12 cellular contexts compared by ENCODE assay signal in genomic region chr1:54884768-54885167, GRCh38. TPM values are rescaled to one million over a fixed set of nuclear protein-coding genes. Genes with fewer than 3 reads are reported as not detected.
A peak's percentile ranks its signal among the peaks of the same experiment; 100 is the strongest.
DNase-seq lines count a peak whose midpoint lies in the region; ATAC-seq and TF ChIP-seq lines count a peak whose summit lies in the region.
"Had no signal": no experiment of that assay in that cellular context is flagged by ENCODE, and none has a peak within 500 bp of the region (broad histone marks: within the 10 kb centered on the region; RNA-seq: fewer than 3 reads in every experiment).

No MANE protein-coding gene starts in this region.

- H3K27me3 ChIP-seq in PC-9 (ENCODE audit: insufficient read depth, low read depth) = no peaks in the 10 kb centered on the region

- H3K27me3 Mint-ChIP-seq in progenitor cell of endocrine pancreas = no peaks in the 10 kb centered on the region

- H3K9me2 ChIP-seq in PC-9 (ENCODE audit: insufficient read depth) = no peaks in the 10 kb centered on the region

- peak overlapping the region; percentile 62 for H3K27ac Mint-ChIP-seq in progenitor cell of endocrine pancreas

- H3K4me2 ChIP-seq in PC-9 = peak overlapping the region; percentile 92

- DNase-seq in GM12865 (ENCODE audit: low read depth) (no peak), PC-9 (no peak), epithelial cell of proximal tubule (ENCODE audit: low read depth) (no peak), progenitor cell of endocrine pancreas (ENCODE audit: low spot score, unreplicated experiment) (no peak), NCI-H226 (no peak)
- no peak for DNase-seq in stimulated activated naive CD4-positive, alpha-beta T cell treated with Interleukin-2 at 50 U/mL for 16 hours (lab: John Stamatoyannopoulos, UW)
- DNase-seq: activated T-cell treated with anti-CD3 and anti-CD28 coated beads, Interleukin-2, amount 50 U/mL, for 1 hour; KG1; naive B cell; SHP77 treated with DMSO at 0.1 percent for 48 hours had no signal

- H3K9me3 ChIP-seq in PC-9 (ENCODE audit: insufficient read depth, low read depth) = no peaks in the 10 kb centered on the region

- intact Hi-C loops in PC-9 (cut with micrococcal nuclease; ENCODE audit: unreplicated experiment) = loop anchor here (10.0 kb wide), 1 partner anchor 940 kb away; the partner anchor contains the start of genes IFT25 and LRRC42

- H3K4me1 Mint-ChIP-seq in progenitor cell of endocrine pancreas (ENCODE audit: low read depth) = peaks cover 64% of the 10 kb centered on the region

- CTCF ChIA-PET in PC-9 (lab: Charles Lee) = interaction anchor here (1.3 kb wide), 1 partner anchor 62 kb away, joined by 3 read pairs; no protein-coding TSS in a partner anchor

- POLR2A ChIA-PET in PC-9 (lab: Charles Lee; ENCODE audit: unreplicated experiment) = interaction anchor here (0.7 kb wide), 2 partner anchors 76 to 93 kb away, joined by 3 to 6 read pairs; no protein-coding TSS in a partner anchor

- peaks cover 22% of the 10 kb centered on the region for H3K36me3 Mint-ChIP-seq in progenitor cell of endocrine pancreas (ENCODE audit: insufficient read depth)

- H3K4me3 Mint-ChIP-seq in progenitor cell of endocrine pancreas (ENCODE audit: low read depth) = peak overlapping the region; percentile 93

- peaks cover 73% of the 10 kb centered on the region for H3K4me1 ChIP-seq in PC-9 (replicated peaks; ENCODE audit: insufficient read depth)

- H4K20me1 ChIP-seq in PC-9 (ENCODE audit: insufficient read depth) = peaks cover 26% of the 10 kb centered on the region

- H3K4me3 ChIP-seq in GM12865 (ENCODE audit: low read depth, low read length) (peak overlapping the region; percentile 86; the same call in 1 of the 2 replicates), PC-9 (peak overlapping the region; percentile 96), epithelial cell of proximal tubule (ENCODE audit: low read depth, low read length) (peak overlapping the region; percentile 93)

- ATAC-seq in HG02588 (IDR thresholded peaks at IDR 0.05; ENCODE audit: unreplicated experiment) (no peak), GM21528 (IDR thresholded peaks at IDR 0.05; ENCODE audit: low FRiP score, unreplicated experiment) (no peak)

- H3K9me3 Mint-ChIP-seq in progenitor cell of endocrine pancreas (ENCODE audit: low read depth) = no peaks in the 10 kb centered on the region

- peaks cover 72% of the 10 kb centered on the region for H3K79me2 ChIP-seq in PC-9 (ENCODE audit: low read depth)

- H3F3A ChIP-seq in PC-9 (ENCODE audit: insufficient read depth, low read depth) = peaks cover 49% of the 10 kb centered on the region

- H3K27ac ChIP-seq in PC-9 = peak overlapping the region; percentile 79

- TF ChIP-seq CTCF in GM12865 (IDR thresholded peaks at IDR 0.05; ENCODE audit: insufficient read depth, low read depth, low read length, missing control alignments) (no peak), PC-9 (conservative IDR thresholded peaks at IDR 0.05) (no peak), epithelial cell of proximal tubule (conservative IDR thresholded peaks at IDR 0.05; ENCODE audit: low read depth, low read length) (no peak), progenitor cell of endocrine pancreas (IDR thresholded peaks at IDR 0.05; ENCODE audit: unreplicated experiment) (no peak)

- H2AFZ ChIP-seq in PC-9 = no peak overlapping the region

- TSS peak; percentile 43 for BruUV-seq in PC-9 (replicated peaks; lab: Mats Ljungman, UMichigan)

- H3K36me3 ChIP-seq in PC-9 (ENCODE audit: low read depth) = peaks cover 50% of the 10 kb centered on the region

RNA-seq across cellular contexts. Expression of gene DHCR24, which starts 2.2 kb away (rescaled TPM):
- 195 and 369 TPM in 2 replicates for total RNA-seq in PC-9 (2021)
- total RNA-seq in epithelial cell of proximal tubule = 258 and 494 TPM in 2 replicates
- 217 and 229 TPM in 2 replicates for total RNA-seq in progenitor cell of endocrine pancreas
